In the genomic region with DNA sequence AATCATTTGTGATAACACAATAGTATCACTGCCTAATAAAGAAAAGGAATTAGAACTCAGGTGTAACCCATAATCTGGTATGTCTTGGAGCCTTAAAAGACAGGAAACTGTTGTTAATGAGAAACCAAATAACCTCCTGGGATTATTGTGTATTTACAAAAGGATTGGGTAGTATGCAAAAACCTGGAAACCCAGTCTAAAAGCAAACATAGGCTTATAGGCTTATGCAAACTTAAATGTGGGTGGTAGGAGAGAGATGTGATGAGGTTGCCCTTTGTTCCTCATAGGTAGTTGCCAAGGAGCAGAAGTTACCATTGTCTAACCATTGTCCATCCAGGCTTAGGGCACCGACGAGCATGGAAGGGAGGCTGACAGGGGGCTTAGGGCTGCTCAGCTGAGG, we compare ENCODE assay signal across 21 cellular contexts.
DNase-seq lines count a peak whose midpoint lies in the region; ATAC-seq and TF ChIP-seq lines count a peak whose summit lies in the region.
"Had no signal": no experiment of that assay in that cellular context is flagged by ENCODE, and none has a peak within 500 bp of the region (broad histone marks: within the 10 kb centered on the region; RNA-seq: fewer than 3 reads in every experiment).

No MANE protein-coding gene starts in this region.

- intact Hi-C loops in PC-9 (cut with micrococcal nuclease; ENCODE audit: unreplicated experiment) = no loop called here

- H3K18ac ChIP-seq in trophoblast cell (ENCODE audit: low read length) = no peak overlapping the region

- no peak overlapping the region for H4K91ac ChIP-seq in trophoblast cell (ENCODE audit: low read depth, low read length)

- peak overlapping the region; percentile 35 for H3K4me2 ChIP-seq in PC-9
- no peak overlapping the region for H3K4me2 ChIP-seq in trophoblast cell (ENCODE audit: low read length)
- H3K4me2 ChIP-seq: KMS-11 had no signal

- H3K79me1 ChIP-seq in trophoblast cell (ENCODE audit: low read length) = no peaks in the 10 kb centered on the region

- DNase-seq in DMS53 (lab: John Stamatoyannopoulos, UW) (peak; percentile 97), NCI-H146 (lab: John Stamatoyannopoulos, UW) (peak; percentile 25), PC-9 (peak in 1 of 2 experiments; percentile 72), trophoblast cell (no peak), DMS153 (lab: John Stamatoyannopoulos, UW) (no peak), NCI-H2029 (lab: John Stamatoyannopoulos, UW) (no peak)
- DNase-seq in activated naive CD4-positive, alpha-beta T cell treated with anti-CD3 and anti-CD28 coated beads, Interleukin-2, amount 50 U/mL, for 16 hours = no peak
- DNase-seq: BE2C; CD4-positive, alpha-beta memory T cell; GDM1; NCI-H1092; NCI-H1694; NCI-H226; NCI-H774; Right ventricle myocardium superior; T-helper 2 cell had no signal

- no peaks in the 10 kb centered on the region for H3K79me2 ChIP-seq in PC-9 (ENCODE audit: low read depth)
- H3K79me2 ChIP-seq in trophoblast cell (ENCODE audit: control insufficient read depth, insufficient read depth, low read length, poor library complexity) = no peaks in the 10 kb centered on the region

- H3K14ac ChIP-seq in trophoblast cell (ENCODE audit: low read length) = no peak overlapping the region

- H2AFZ ChIP-seq in PC-9 (no peak overlapping the region), trophoblast cell (ENCODE audit: insufficient read depth, low read length, poor library complexity) (no peak overlapping the region)
- H2AFZ ChIP-seq: GM23248 had no signal

- H3K9me2 ChIP-seq in PC-9 (ENCODE audit: insufficient read depth) = no peaks in the 10 kb centered on the region

- no peak overlapping the region for H3K9ac ChIP-seq in trophoblast cell (ENCODE audit: low read length)
- H3K9ac ChIP-seq: GM23248, KMS-11 had no signal

- CTCF ChIA-PET in PC-9 (lab: Charles Lee) = no interaction called here

- no peak overlapping the region for H2BK12ac ChIP-seq in trophoblast cell (ENCODE audit: low read length)

- H3K4me3 ChIP-seq in PC-9 = no peak overlapping the region
- peak overlapping the region; percentile 43 for H3K4me3 ChIP-seq in trophoblast cell (ENCODE audit: low read depth, low read length)
- H3K4me3 ChIP-seq: GM23248 had no signal

- no peaks in the 10 kb centered on the region; the same call in 1 of the 2 replicates for H3K9me3 ChIP-seq in PC-9 (ENCODE audit: insufficient read depth, low read depth)
- no peaks in the 10 kb centered on the region for H3K9me3 ChIP-seq in trophoblast cell (ENCODE audit: insufficient read depth, low read depth, low read length)
- H3K9me3 ChIP-seq: BE2C had no signal

- H3K23ac ChIP-seq in trophoblast cell (ENCODE audit: low read length) = no peak overlapping the region

- H3K36me3 ChIP-seq in PC-9 (ENCODE audit: low read depth) (no peaks in the 10 kb centered on the region), trophoblast cell (ENCODE audit: control insufficient read depth in 1 of 2, insufficient read depth in 2 of 2, low read length in 2 of 2) (no peaks in the 10 kb centered on the region)
- H3K36me3 ChIP-seq: BE2C had no signal

- H3K27ac ChIP-seq in PC-9 (peak overlapping the region; percentile 19), trophoblast cell (ENCODE audit: low read depth, low read length) (no peak overlapping the region)
- H3K27ac ChIP-seq: GM23248, KMS-11 had no signal

- no peak for ATAC-seq in GM18519 (IDR thresholded peaks at IDR 0.05; ENCODE audit: low FRiP score, unreplicated experiment)
- ATAC-seq: HCT116, Panc1 had no signal

- no CpG with 5 or more reads among the region's 2 CpGs for WGBS in trophoblast cell (ENCODE audit: extremely low coverage, insufficient coverage, insufficient read length)

- 0 out of 2 replicates have a peak, but pooled peaks cover 12% of the 10 kb centered on the region for H3F3A ChIP-seq in PC-9 (ENCODE audit: insufficient read depth, low read depth)

- peaks cover 16% of the 10 kb centered on the region for H3K4me1 ChIP-seq in PC-9 (replicated peaks; ENCODE audit: insufficient read depth)
- no peaks in the 10 kb centered on the region for H3K4me1 ChIP-seq in trophoblast cell (ENCODE audit: control insufficient read depth in 1 of 2, insufficient read depth in 2 of 2, low read length in 2 of 2)
- H3K4me1 ChIP-seq: BE2C had no signal

- no peak overlapping the region for H2AK5ac ChIP-seq in trophoblast cell (ENCODE audit: low read length)

- H2BK120ac ChIP-seq in trophoblast cell (ENCODE audit: insufficient read depth, low read length, poor library complexity) = no peak overlapping the region

- no peaks in the 10 kb centered on the region for H3K27me3 ChIP-seq in PC-9 (ENCODE audit: insufficient read depth, low read depth)
- H3K27me3 ChIP-seq in trophoblast cell (ENCODE audit: insufficient read depth, low read length) = no peaks in the 10 kb centered on the region
- H3K27me3 ChIP-seq: BE2C had no signal

- no peaks in the 10 kb centered on the region for H4K20me1 ChIP-seq in PC-9 (ENCODE audit: insufficient read depth)

- no peak overlapping the region for H4K8ac ChIP-seq in trophoblast cell (ENCODE audit: low read depth, low read length)

- TF ChIP-seq CTCF in PC-9 (conservative IDR thresholded peaks at IDR 0.05) = no peak

- H2BK5ac ChIP-seq in trophoblast cell (ENCODE audit: low read depth, low read length, poor library complexity) = no peak overlapping the region

- BruUV-seq in PC-9 (replicated peaks; lab: Mats Ljungman, UMichigan) = no TSS peak

- H3K4ac ChIP-seq in trophoblast cell (ENCODE audit: low read depth, low read length) = no peak overlapping the region

- H4K12ac ChIP-seq in trophoblast cell (ENCODE audit: low read depth, low read length) = no peak overlapping the region

- POLR2A ChIA-PET in PC-9 (lab: Charles Lee; ENCODE audit: unreplicated experiment) = no interaction called here

Comparison
In these comparisons a context has a peak if more than half of its experiments do, and no peak if none do; other contexts are left out.
1. DNase-seq: peak in DMS53 (single experiment) and NCI-H146 (single experiment); none in trophoblast cell (0 of 2), DMS153 (single experiment), activated naive CD4-positive, alpha-beta T cell treated with anti-CD3 and anti-CD28 coated beads, Interleukin-2, amount 50 U/mL, for 16 hours (single experiment) and NCI-H2029 (single experiment).